Comparison of ENCODE assay signal across 8 cellular contexts in genomic region chr9:81522721-81523551, GRCh38.
A peak's percentile ranks its signal among the peaks of the same experiment; 100 is the strongest.
DNase-seq lines count a peak whose midpoint lies in the region; ATAC-seq, FAIRE-seq and TF ChIP-seq lines count a peak whose summit lies in the region.

No MANE protein-coding gene starts in this region.

- DNase-seq in CD1c-positive myeloid dendritic cell (ENCODE audit: extremely low spot score), result peak; percentile 57
- peak; percentile 51 for DNase-seq in H9
- peak; percentile 53 for DNase-seq in NCI-H146 treated with DMSO at 0.1 percent for 48 hours (lab: John Stamatoyannopoulos, UW; ENCODE audit: unreplicated experiment)
- DNase-seq in keratinocyte (ENCODE audit: low read depth, low spot score), result peak; percentile 30
- DNase-seq in testis, result no peak
- no peak for DNase-seq in GM10266 (ENCODE audit: extremely low spot score)

- no peak for ATAC-seq in activated T-helper 17 cell treated with anti-CD3 and anti-CD28 coated beads, Interleukin-2, amount 50 U/mL, for 72 hours (replicated peaks)

- H3K27ac ChIP-seq in H9 (ENCODE audit: insufficient read length, low read depth, low read length) (no peak overlapping the region), keratinocyte (ENCODE audit: control insufficient read depth, insufficient read depth, low read length) (no peak overlapping the region), testis (no peak overlapping the region)

- H3K4me1 Mint-ChIP-seq in H9, result peaks cover 4 to 9% of the 10 kb centered on the region in 2 experiments; a peak in 3 of 4 replicates
- peaks cover 14% of the 10 kb centered on the region for H3K4me1 Mint-ChIP-seq in brain
- no peaks in the 10 kb centered on the region for H3K4me1 Mint-ChIP-seq in activated T-helper 17 cell treated with anti-CD3 and anti-CD28 coated beads, Interleukin-2, amount 50 U/mL, for 72 hours

- no CpG with 5 or more reads among the region's 8 CpGs for WGBS in H9 (ENCODE audit: extremely low coverage, insufficient read length, low lambda C conversion rate)
- WGBS in testis, 2 donors, result 38 to 40% methylated on average over 8 of the region's 8 CpGs

- H3K23me2 ChIP-seq in H9 (ENCODE audit: insufficient read length, low read depth, low read length, poor library complexity, severe bottlenecking), result no peaks in the 10 kb centered on the region

- H3K18ac ChIP-seq in H9 (ENCODE audit: insufficient read length, low read depth, low read length), result no peak overlapping the region

- H3K56ac ChIP-seq in H9 (ENCODE audit: insufficient read length, low read depth, low read length), result no peak overlapping the region

- H3K4me2 ChIP-seq in H9 (ENCODE audit: insufficient read depth, insufficient read length, low read length), result no peak overlapping the region
- H3K4me2 ChIP-seq in keratinocyte (ENCODE audit: control insufficient read depth, extremely low read depth, insufficient read depth, low read depth, low read length), result peak overlapping the region; percentile 71

- no peak overlapping the region for H2AFZ ChIP-seq in H9 (ENCODE audit: low read length)
- H2AFZ ChIP-seq in keratinocyte (ENCODE audit: control insufficient read depth, low read length), result peak overlapping the region; percentile 69

- no peaks in the 10 kb centered on the region for H3K4me1 ChIP-seq in H9 (ENCODE audit: insufficient read depth, low read length)
- peaks cover 4% of the 10 kb centered on the region for H3K4me1 ChIP-seq in keratinocyte (ENCODE audit: control insufficient read depth, extremely low read depth, insufficient read depth, low read length)
- no peaks in the 10 kb centered on the region for H3K4me1 ChIP-seq in testis

- peak; percentile 48 for FAIRE-seq in keratinocyte (lab: Jason Lieb, UNC)

- intact Hi-C loops in testis (cut with DNase I; ENCODE audit: low total_unique reads), result no loop called here

- dilution Hi-C loops in keratinocyte (cut with MboI; ENCODE audit: extremely low pct_ligation_motif_present, low sequenced_read_pairs), result no loop called here

- no peak overlapping the region for H3K9ac ChIP-seq in H9 (ENCODE audit: extremely low read depth, insufficient read length, low read length)
- no peak overlapping the region for H3K9ac ChIP-seq in keratinocyte (ENCODE audit: control insufficient read depth, extremely low read depth, insufficient read depth, low read length)

- no peaks in the 10 kb centered on the region for H3K27me3 Mint-ChIP-seq in H9 (ENCODE audit: low read depth)
- H3K27me3 Mint-ChIP-seq in brain, result peaks cover 18% of the 10 kb centered on the region
- no peaks in the 10 kb centered on the region for H3K27me3 Mint-ChIP-seq in activated T-helper 17 cell treated with anti-CD3 and anti-CD28 coated beads, Interleukin-2, amount 50 U/mL, for 72 hours

- TF ChIP-seq CTCF in H9 (conservative IDR thresholded peaks at IDR 0.05) (peak; percentile 85), brain (conservative IDR thresholded peaks at IDR 0.05) (peak; percentile 43 to 54), keratinocyte (optimal IDR thresholded peaks at IDR 0.05 in 1 of 3, IDR thresholded peaks at IDR 0.05 in 1 of 3, conservative IDR thresholded peaks at IDR 0.05 in 1 of 3; ENCODE audit: extremely low read depth in 1 of 3, insufficient read depth in 2 of 3, low read length in 3 of 3) (peak in 2 of 3 experiments; percentile 59 to 71), testis (IDR thresholded peaks at IDR 0.05) (peak; percentile 35 to 55 (median 48)), GM10266 (IDR thresholded peaks at IDR 0.05; ENCODE audit: control insufficient read depth, insufficient read depth, low read depth, missing control alignments) (no peak)

- H3K27ac Mint-ChIP-seq in H9 (no peak overlapping the region; a peak in 1 of 7 replicates), brain (no peak overlapping the region)
- no peak overlapping the region for H3K27ac Mint-ChIP-seq in activated T-helper 17 cell treated with anti-CD3 and anti-CD28 coated beads, Interleukin-2, amount 50 U/mL, for 72 hours

- no peak overlapping the region for H3K4me3 ChIP-seq in keratinocyte (ENCODE audit: control insufficient read depth in 2 of 3, extremely low read depth in 1 of 3, insufficient read depth in 2 of 3, low read depth in 1 of 3, low read length in 3 of 3)
- peak overlapping the region in 1 of 2 donors; percentile 10 for H3K4me3 ChIP-seq in testis

- H4K5ac ChIP-seq in H9 (ENCODE audit: insufficient read length, low read depth, low read length), result no peak overlapping the region

- no peak overlapping the region for H2BK15ac ChIP-seq in H9 (ENCODE audit: low read depth, low read length)

- TF ChIP-seq POLR2A in testis (IDR thresholded peaks at IDR 0.05), result no peak

- H3K14ac ChIP-seq in H9 (ENCODE audit: insufficient read depth, low read length), result no peak overlapping the region

- H3K4me3 Mint-ChIP-seq in H9 (no peak overlapping the region; a peak in 1 of 5 replicates), brain (no peak overlapping the region)
- H3K4me3 Mint-ChIP-seq in activated T-helper 17 cell treated with anti-CD3 and anti-CD28 coated beads, Interleukin-2, amount 50 U/mL, for 72 hours, result no peak overlapping the region

- no peaks in the 10 kb centered on the region for H4K20me1 ChIP-seq in H9 (ENCODE audit: control insufficient read depth, insufficient read depth, insufficient read length)
- H4K20me1 ChIP-seq in keratinocyte (ENCODE audit: control insufficient read depth, extremely low read depth, insufficient read depth, low read length), result no peaks in the 10 kb centered on the region

- no peak overlapping the region for H3K4ac ChIP-seq in H9 (ENCODE audit: low read depth, low read length)

- H2AK5ac ChIP-seq in H9 (ENCODE audit: insufficient read length, low read length), result no peak overlapping the region

- no peaks in the 10 kb centered on the region for H3K79me2 ChIP-seq in H9 (ENCODE audit: insufficient read depth, low read length)
- no peaks in the 10 kb centered on the region for H3K79me2 ChIP-seq in keratinocyte (ENCODE audit: control insufficient read depth, insufficient read depth, low read length)

- H3K79me1 ChIP-seq in H9 (ENCODE audit: insufficient read depth, low read depth, low read length, poor library complexity, severe bottlenecking), result no peaks in the 10 kb centered on the region

- no peaks in the 10 kb centered on the region for H3K9me3 Mint-ChIP-seq in H9
- H3K9me3 Mint-ChIP-seq in brain, result peaks cover 0 to 13% (median 0%) of the 10 kb centered on the region in 5 experiments
- no peaks in the 10 kb centered on the region for H3K9me3 Mint-ChIP-seq in activated T-helper 17 cell treated with anti-CD3 and anti-CD28 coated beads, Interleukin-2, amount 50 U/mL, for 72 hours

- H3T11ph ChIP-seq in H9 (ENCODE audit: low read length), result no peak overlapping the region

- no peak overlapping the region for H2BK20ac ChIP-seq in H9 (ENCODE audit: low read depth, low read length, poor library complexity, severe bottlenecking)

- H3K27me3 ChIP-seq in H9 (ENCODE audit: insufficient read depth, low read length), result no peaks in the 10 kb centered on the region
- no peaks in the 10 kb centered on the region for H3K27me3 ChIP-seq in keratinocyte (ENCODE audit: control insufficient read depth, extremely low read depth, insufficient read depth, low read length)
- no peaks in the 10 kb centered on the region for H3K27me3 ChIP-seq in testis

- no peaks in the 10 kb centered on the region for H3K9me1 ChIP-seq in keratinocyte (ENCODE audit: control insufficient read depth, extremely low read depth, insufficient read depth, low read length)

- H4K8ac ChIP-seq in H9 (replicated peaks; ENCODE audit: insufficient read length, low read depth, low read length), result no peak overlapping the region

- no peak overlapping the region for H2BK12ac ChIP-seq in H9 (ENCODE audit: insufficient read length, low read depth, low read length)

- H3K36me3 ChIP-seq in keratinocyte (ENCODE audit: control insufficient read depth in 2 of 2, extremely low read depth in 1 of 2, insufficient read depth in 2 of 2, low read length in 2 of 2) (no peaks in the 10 kb centered on the region), testis (ENCODE audit: low read depth, missing control alignments) (no peaks in the 10 kb centered on the region)

- no peaks in the 10 kb centered on the region for H3K36me3 Mint-ChIP-seq in H9 (ENCODE audit: insufficient read depth in 1 of 3, low read depth in 3 of 3)
- H3K36me3 Mint-ChIP-seq in brain, result no peaks in the 10 kb centered on the region
- H3K36me3 Mint-ChIP-seq in activated T-helper 17 cell treated with anti-CD3 and anti-CD28 coated beads, Interleukin-2, amount 50 U/mL, for 72 hours (ENCODE audit: low read depth), result no peaks in the 10 kb centered on the region

- H2BK5ac ChIP-seq in H9 (ENCODE audit: insufficient read length, low read length), result no peak overlapping the region

- H3K23ac ChIP-seq in H9 (ENCODE audit: insufficient read length, low read depth, low read length), result no peak overlapping the region

- no peak overlapping the region for H4K91ac ChIP-seq in H9 (ENCODE audit: insufficient read length, low read depth, low read length)

- H3K9me3 ChIP-seq in H9 (ENCODE audit: control insufficient read depth, low read depth, low read length) (no peaks in the 10 kb centered on the region), keratinocyte (ENCODE audit: control insufficient read depth, low read depth, low read length) (no peaks in the 10 kb centered on the region), testis (no peaks in the 10 kb centered on the region)

- no peak overlapping the region for H2BK120ac ChIP-seq in H9 (ENCODE audit: low read depth, low read length, poor library complexity, severe bottlenecking)

Comparison
In these comparisons a context has a peak if more than half of its experiments do, and no peak if none do; other contexts are left out.
1. DNase-seq: peak in CD1c-positive myeloid dendritic cell (single experiment), H9 (single experiment), NCI-H146 treated with DMSO at 0.1 percent for 48 hours (single experiment) and keratinocyte (single experiment); none in testis (single experiment) and GM10266 (single experiment).